In the genomic region with DNA sequence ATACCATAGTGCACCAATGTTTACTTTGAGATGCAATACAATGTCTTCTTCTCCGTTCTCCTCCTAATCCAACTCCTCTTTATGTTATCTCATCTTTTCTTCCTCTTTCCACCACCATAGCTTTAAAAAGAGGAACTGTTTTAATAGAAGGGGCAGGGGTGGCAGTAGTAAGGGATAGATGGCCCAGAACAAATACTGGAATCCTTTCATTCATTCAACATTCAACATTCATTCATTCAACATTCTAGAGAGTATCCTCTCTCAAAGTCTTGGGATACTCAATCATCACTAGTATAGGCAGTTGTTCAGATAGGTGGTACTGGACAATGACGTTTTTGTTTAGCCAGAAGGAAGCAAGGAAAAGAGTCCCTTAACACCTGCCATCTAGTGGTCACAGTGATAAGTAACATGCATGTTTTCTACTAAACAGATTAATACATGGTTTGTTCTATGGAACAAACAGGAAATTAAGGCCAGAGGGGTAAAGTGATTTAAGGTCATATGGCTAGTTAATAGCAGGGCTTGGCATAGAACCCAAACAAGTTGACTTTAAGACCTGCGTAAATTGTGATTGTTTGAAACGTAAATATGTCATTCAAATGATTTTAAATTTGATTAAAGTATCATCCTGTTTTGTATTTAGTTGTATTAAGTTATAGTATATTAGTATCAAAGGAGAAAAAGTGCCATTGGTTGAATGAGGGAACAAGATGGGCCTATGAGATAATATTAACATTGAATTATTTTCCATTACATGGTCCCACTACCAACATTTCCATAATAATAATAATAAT, we compare ENCODE assay signal across 8 cellular contexts. TPM values are rescaled to one million over a fixed set of nuclear protein-coding genes. Genes with fewer than 3 reads are reported as not detected.
A peak's percentile ranks its signal among the peaks of the same experiment; 100 is the strongest.
DNase-seq lines count a peak whose midpoint lies in the region; ATAC-seq, FAIRE-seq and TF ChIP-seq lines count a peak whose summit lies in the region.

No MANE protein-coding gene starts in this region.

- in situ Hi-C loops in K562 (cut with MboI) = no loop called here

- H3K36me3 Mint-ChIP-seq in activated T-cell treated with anti-CD3 and anti-CD28 coated beads, Interleukin-2, amount 50 U/mL, for 72 hours (ENCODE audit: insufficient read depth in 2 of 2) = peaks cover 8 to 13% of the 10 kb centered on the region in 2 donors
- H3K36me3 Mint-ChIP-seq in activated CD4-positive, alpha-beta memory T cell treated with anti-CD3 and anti-CD28 coated beads, Interleukin-2, amount 10 ng/mL, durations not matched to agents 7 days and 5 days (ENCODE audit: low read depth) = peaks cover 4% of the 10 kb centered on the region

- TF ChIP-seq POLR2A in K562 (conservative IDR thresholded peaks at IDR 0.05) = no peak
- TF ChIP-seq POLR2A in right lobe of liver (IDR thresholded peaks at IDR 0.05) = no peak

- H3K36me3 ChIP-seq in K562 (ENCODE audit: control insufficient read depth, insufficient read depth, low read length) (no peaks in the 10 kb centered on the region), right lobe of liver (no peaks in the 10 kb centered on the region)

- TF ChIP-seq CTCF in K562 (IDR thresholded peaks at IDR 0.05 in 2 of 3, conservative IDR thresholded peaks at IDR 0.05 in 1 of 3; ENCODE audit: insufficient read depth in 2 of 3, low read depth in 1 of 3, low read length in 3 of 3) (peak; percentile 60 to 78 (median 68); a peak in 5 of 6 replicates), right lobe of liver (IDR thresholded peaks at IDR 0.05) (peak; percentile 62 to 76 (median 72))

- no peak overlapping the region for H3K9ac ChIP-seq in K562 (ENCODE audit: insufficient read depth in 1 of 2, low read depth in 2 of 2, low read length in 2 of 2)

- WGBS in K562 (ENCODE audit: insufficient coverage, low coverage, missing lambda C conversion rate) = 37% methylated on average over 4 of the region's 4 CpGs
- WGBS in right lobe of liver (ENCODE audit: insufficient coverage, low coverage, low lambda C conversion rate, missing lambda C conversion rate) = 34% methylated on average over 4 of the region's 4 CpGs

- peak; percentile 97 for DNase-seq in COLO829 (ENCODE audit: low spot score)
- peak; percentile 47 for DNase-seq in HEK293T (ENCODE audit: extremely low spot score)
- peak; percentile 86 for DNase-seq in NCI-H526 treated with DMSO at 0.1 percent for 48 hours (lab: John Stamatoyannopoulos, UW)
- DNase-seq in K562 (ENCODE audit: extremely low read depth in 1 of 4, low spot score in 3 of 4) = peak; percentile 58 to 67 (median 62)
- no peak for DNase-seq in right lobe of liver
- no peak for DNase-seq in activated T-cell treated with anti-CD3 and anti-CD28 coated beads, Interleukin-2, amount 50 U/mL, for 72 hours
- no peak for DNase-seq in activated CD4-positive, alpha-beta memory T cell treated with anti-CD3 and anti-CD28 coated beads, Interleukin-2, amount 10 ng/mL, durations not matched to agents 7 days and 5 days

- peaks cover 24% of the 10 kb centered on the region for H3K27me3 Mint-ChIP-seq in activated T-cell treated with anti-CD3 and anti-CD28 coated beads, Interleukin-2, amount 50 U/mL, for 72 hours (ENCODE audit: low read depth)
- H3K27me3 Mint-ChIP-seq in activated CD4-positive, alpha-beta memory T cell treated with anti-CD3 and anti-CD28 coated beads, Interleukin-2, amount 10 ng/mL, durations not matched to agents 7 days and 5 days = peaks cover 5% of the 10 kb centered on the region

- peaks cover 30% of the 10 kb centered on the region for H3K4me1 Mint-ChIP-seq in activated T-cell treated with anti-CD3 and anti-CD28 coated beads, Interleukin-2, amount 50 U/mL, for 72 hours (ENCODE audit: low read depth)
- peaks cover 31% of the 10 kb centered on the region for H3K4me1 Mint-ChIP-seq in activated CD4-positive, alpha-beta memory T cell treated with anti-CD3 and anti-CD28 coated beads, Interleukin-2, amount 10 ng/mL, durations not matched to agents 7 days and 5 days

- no peaks in the 10 kb centered on the region for H4K20me1 ChIP-seq in K562 (replicated peaks; ENCODE audit: control insufficient read depth, insufficient read depth, low read length)

- no peaks in the 10 kb centered on the region for H3K9me1 ChIP-seq in K562 (ENCODE audit: control insufficient read depth, insufficient read depth, low read length)

- H3K27ac ChIP-seq in K562 (ENCODE audit: extremely low read depth, low read depth, low read length) (no peak overlapping the region), right lobe of liver (no peak overlapping the region)

- ATAC-seq in K562 = peak; percentile 91
- peak; percentile 45 to 55 (median 52) for ATAC-seq in right lobe of liver
- ATAC-seq in activated T-cell treated with anti-CD3 and anti-CD28 coated beads, Interleukin-2, amount 50 U/mL, for 72 hours (replicated peaks in 1 of 2) = no peak
- no peak for ATAC-seq in GM19463 (IDR thresholded peaks at IDR 0.05; ENCODE audit: unreplicated experiment)

- H3K4me2 ChIP-seq in K562 (ENCODE audit: insufficient read depth, low read length) = 0 out of 2 replicates have a peak overlapping the region, but pooled peaks have one; percentile 38

- CTCF ChIA-PET in HEK293T (lab: Yijun Ruan, JAX) (no interaction called here), K562 (lab: Yijun Ruan, JAX; ENCODE audit: low intra/inter-chr PET ratio) (interaction anchor here (0.5 to 0.7 kb wide), 3 partner anchors 73 to 407 kb away, joined by 3 to 5 read pairs (median 3); no protein-coding TSS in a partner anchor)
- CTCF ChIA-PET in activated CD4-positive, alpha-beta memory T cell treated with anti-CD3 and anti-CD28 coated beads, Interleukin-2, amount 10 ng/mL, durations not matched to agents 7 days and 5 days (lab: Charles Lee) = no interaction called here

- peak overlapping the region in 1 of 2 donors; percentile 24 for H3K4me3 Mint-ChIP-seq in activated T-cell treated with anti-CD3 and anti-CD28 coated beads, Interleukin-2, amount 50 U/mL, for 72 hours
- H3K4me3 Mint-ChIP-seq in activated CD4-positive, alpha-beta memory T cell treated with anti-CD3 and anti-CD28 coated beads, Interleukin-2, amount 10 ng/mL, durations not matched to agents 7 days and 5 days = no peak overlapping the region

- H3K9me3 ChIP-seq in K562 (replicated peaks; ENCODE audit: control insufficient read depth, insufficient read depth, low read depth, low read length) (no peaks in the 10 kb centered on the region), right lobe of liver (no peaks in the 10 kb centered on the region)

- H3K27ac Mint-ChIP-seq in activated T-cell treated with anti-CD3 and anti-CD28 coated beads, Interleukin-2, amount 50 U/mL, for 72 hours = no peak overlapping the region
- H3K27ac Mint-ChIP-seq in activated CD4-positive, alpha-beta memory T cell treated with anti-CD3 and anti-CD28 coated beads, Interleukin-2, amount 10 ng/mL, durations not matched to agents 7 days and 5 days = no peak overlapping the region

- TF ChIP-seq RAD21 in K562 (CRISPR knock-in tag; conservative IDR thresholded peaks at IDR 0.05 in 1 of 2, IDR thresholded peaks at IDR 0.05 in 1 of 2) = peak in 1 of 2 experiments; percentile 54; a peak in 2 of 4 replicates

- FAIRE-seq in K562 (lab: Jason Lieb, UNC) = peak; percentile 48

- H3K27me3 ChIP-seq in K562 (ENCODE audit: control insufficient read depth in 2 of 2, insufficient read depth in 2 of 2, low read length in 2 of 2) (no peaks in the 10 kb centered on the region), right lobe of liver (no peaks in the 10 kb centered on the region)

- no peak for TF ChIP-seq EP300 in K562 (IDR thresholded peaks at IDR 0.05; ENCODE audit: low read length)

- H3K4me3 ChIP-seq in K562 (no peak overlapping the region), right lobe of liver (no peak overlapping the region)

- no TSS peak for BruUV-seq in K562 (replicated peaks; lab: Mats Ljungman, UMichigan)

- H3K9me3 Mint-ChIP-seq in activated T-cell treated with anti-CD3 and anti-CD28 coated beads, Interleukin-2, amount 50 U/mL, for 72 hours = peaks cover 0 to 3% of the 10 kb centered on the region in 2 donors
- H3K9me3 Mint-ChIP-seq in activated CD4-positive, alpha-beta memory T cell treated with anti-CD3 and anti-CD28 coated beads, Interleukin-2, amount 10 ng/mL, durations not matched to agents 7 days and 5 days = no peaks in the 10 kb centered on the region

- intact Hi-C loops in K562 (cut with micrococcal nuclease) = no loop called here
- intact Hi-C loops in right lobe of liver (cut with DNase I) = no loop called here

- H3K79me2 ChIP-seq in K562 (ENCODE audit: control insufficient read depth, insufficient read depth, low read length) = no peaks in the 10 kb centered on the region

- POLR2A ChIA-PET in HEK293T (lab: Yijun Ruan, JAX) (no interaction called here), K562 (lab: Yijun Ruan, JAX) (interaction anchor here (1.6 kb wide), 1 partner anchor 13 kb away, joined by 4 read pairs; no protein-coding TSS in a partner anchor)
- POLR2A ChIA-PET in activated CD4-positive, alpha-beta memory T cell treated with anti-CD3 and anti-CD28 coated beads, Interleukin-2, amount 10 ng/mL, durations not matched to agents 7 days and 5 days (lab: Charles Lee) = no interaction called here

- H3K4me1 ChIP-seq in K562 (replicated peaks in 1 of 2; ENCODE audit: control insufficient read depth in 2 of 2, insufficient read depth in 2 of 2, low read length in 2 of 2) = peaks cover 3 to 4% of the 10 kb centered on the region in 2 experiments; a peak in 3 of 5 replicates
- peaks cover 0 to 8% (median 3%) of the 10 kb centered on the region in 4 donors for H3K4me1 ChIP-seq in right lobe of liver

- peak overlapping the region; percentile 69 for H2AFZ ChIP-seq in K562 (ENCODE audit: low read depth, low read length)

RNA-seq across cellular contexts. Expression of gene EHHADH, which starts 26.9 kb away (rescaled TPM):
- total RNA-seq in K562 (2011; cell fraction: chromatin; rRNA removed; ENCODE audit: low replicate concordance) = 6.6 and 16.1 TPM in 2 replicates
- 3.9 and 4.3 TPM in 2 replicates for total RNA-seq in K562 (2011; cell fraction: nucleolus; rRNA removed)
- total RNA-seq in K562 (2011; cell fraction: nucleoplasm; rRNA removed) = 5.9 and 9.0 TPM in 2 replicates
- total RNA-seq in K562 (2014; rRNA removed) (3.8 and 5.4 TPM in 2 replicates), K562 (2014; rRNA removed; fragmentation: Illumina TruSeq; extraction: Trizol) (4.4 and 4.7 TPM in 2 replicates), K562 (2015; rRNA removed; fragmentation: Illumina TruSeq; extraction: Trizol) (2.9 and 3.6 TPM in 2 replicates), K562 (2021) (5.5 and 6.1 TPM in 2 replicates), right lobe of liver (100 to 1,000 TPM; 138 to 322 (median 216) TPM)
- polyA plus RNA-seq in K562 (2011; rRNA removed) (5.9 and 6.4 TPM in 2 replicates), K562 (2014; fragmentation: Illumina TruSeq; extraction: Trizol) (4.3 and 4.8 TPM in 2 replicates), K562 (2014; fragmentation: Nextera tagmentation; extraction: Ambion mirVana) (1 to 10 TPM; 4.1 to 5.5 TPM), K562 (2014; rRNA removed) (4.9 and 6.1 TPM in 2 replicates)
- 1.8 and 4.2 TPM in 2 replicates for polyA plus RNA-seq in K562 (2011; cell fraction: cytosol; rRNA removed)
- 3.4 and 3.6 TPM in 2 replicates for polyA plus RNA-seq in K562 (2011; cell fraction: nucleus; rRNA removed)
- polyA plus RNA-seq in K562 (2012) = 4.7 and 5.2 TPM in 2 replicates
- polyA minus RNA-seq in K562 (2011; rRNA and poly(A)+ RNA removed) = 9.9 and 18.0 TPM in 2 replicates
- 5.8 and 7.4 TPM in 2 replicates for polyA minus RNA-seq in K562 (2011; cell fraction: cytosol; rRNA and poly(A)+ RNA removed)
- 8.2 and 12.9 TPM in 2 replicates for polyA minus RNA-seq in K562 (2011; cell fraction: nucleus; rRNA and poly(A)+ RNA removed)
- total RNA-seq in activated T-cell treated with anti-CD3 and anti-CD28 coated beads, Interleukin-2, amount 50 U/mL, for 72 hours = 1 to 10 TPM; 5.3 to 6.9 TPM
- 1 to 10 TPM; 1.9 to 2.0 TPM for total RNA-seq in activated CD4-positive, alpha-beta memory T cell treated with anti-CD3 and anti-CD28 coated beads, Interleukin-2, amount 10 ng/mL, durations not matched to agents 7 days and 5 days

Comparison
In these comparisons a context has a peak if more than half of its experiments do, and no peak if none do; other contexts are left out.
1. DNase-seq: peak in COLO829 (single experiment), HEK293T (single experiment), NCI-H526 treated with DMSO at 0.1 percent for 48 hours (single experiment) and K562 (4 of 4); none in right lobe of liver (0 of 3), activated T-cell treated with anti-CD3 and anti-CD28 coated beads, Interleukin-2, amount 50 U/mL, for 72 hours (0 of 2) and activated CD4-positive, alpha-beta memory T cell treated with anti-CD3 and anti-CD28 coated beads, Interleukin-2, amount 10 ng/mL, durations not matched to agents 7 days and 5 days (single experiment).
2. ATAC-seq: peak in K562 (single experiment) and right lobe of liver (4 of 4); none in activated T-cell treated with anti-CD3 and anti-CD28 coated beads, Interleukin-2, amount 50 U/mL, for 72 hours (0 of 2) and GM19463 (single experiment).
3. RNA of gene EHHADH, which starts 26.9 kb away (total RNA-seq): 138 to 322 TPM in right lobe of liver; 5.3 to 6.9 TPM in activated T-cell treated with anti-CD3 and anti-CD28 coated beads, Interleukin-2, amount 50 U/mL, for 72 hours, 2.9 to 16.1 TPM in K562 and 1.9 to 2.0 TPM in activated CD4-positive, alpha-beta memory T cell treated with anti-CD3 and anti-CD28 coated beads, Interleukin-2, amount 10 ng/mL, durations not matched to agents 7 days and 5 days; every median in the first group is over 4 times any median in the second.